In genomic region chrX:134749651-134750450, GRCh38 we compare ENCODE assay signal across 17 cellular contexts. TPM values are rescaled to one million over a fixed set of nuclear protein-coding genes. Genes with fewer than 3 reads are reported as not detected.
DNase-seq lines count a peak whose midpoint lies in the region; ATAC-seq, FAIRE-seq and TF ChIP-seq lines count a peak whose summit lies in the region.
"Had no signal": no experiment of that assay in that cellular context is flagged by ENCODE, and none has a peak within 500 bp of the region (broad histone marks: within the 10 kb centered on the region; RNA-seq: fewer than 3 reads in every experiment).

No MANE protein-coding gene starts in this region.

- H3K27ac Mint-ChIP-seq in astrocyte (ENCODE audit: unreplicated experiment) (no peak overlapping the region), endodermal cell (no peak overlapping the region)
- H3K27ac Mint-ChIP-seq: B cell; CD4-positive, alpha-beta T cell; GM23338 had no signal

- TF ChIP-seq EP300 in stomach (IDR thresholded peaks at IDR 0.05): no peak

- DNase-seq in Right ventricle myocardium inferior (ENCODE audit: missing footprints) (no peak), left cardiac atrium (no peak), astrocyte (ENCODE audit: low read depth) (no peak), fibroblast of villous mesenchyme (ENCODE audit: low read depth) (peak; percentile 38), DMS79 (lab: John Stamatoyannopoulos, UW) (no peak), endodermal cell (no peak), stomach (no peak)
- DNase-seq: C1 segment of cervical spinal cord; CD4-positive, alpha-beta T cell; DND-41; GDM1; H7; IMR-90; KBM-7 had no signal

- no peak overlapping the region for H3K4me3 Mint-ChIP-seq in astrocyte (ENCODE audit: unreplicated experiment)
- no peak overlapping the region for H3K4me3 Mint-ChIP-seq in endodermal cell
- H3K4me3 Mint-ChIP-seq: B cell; CD4-positive, alpha-beta T cell; GM23338 had no signal

- no peak overlapping the region for H2AFZ ChIP-seq in astrocyte (ENCODE audit: low read depth, low read length)
- H2AFZ ChIP-seq: GM23338 had no signal

- TF ChIP-seq POLR2A in stomach (IDR thresholded peaks at IDR 0.05): no peak

- H3K9me3 ChIP-seq in astrocyte (ENCODE audit: insufficient read depth, low read depth, low read length): no peaks in the 10 kb centered on the region
- H3K9me3 ChIP-seq in endodermal cell (ENCODE audit: control insufficient read depth, low read length): no peaks in the 10 kb centered on the region
- no peaks in the 10 kb centered on the region for H3K9me3 ChIP-seq in stomach

- no peaks in the 10 kb centered on the region for H3K27me3 Mint-ChIP-seq in astrocyte (ENCODE audit: low read depth, unreplicated experiment)
- no peaks in the 10 kb centered on the region for H3K27me3 Mint-ChIP-seq in endodermal cell (ENCODE audit: insufficient read depth)
- H3K27me3 Mint-ChIP-seq: CD4-positive, alpha-beta T cell had no signal

- no peaks in the 10 kb centered on the region for H4K20me1 ChIP-seq in astrocyte (ENCODE audit: insufficient read depth, low read length)

- H3K4me3 ChIP-seq in astrocyte (ENCODE audit: insufficient read depth, low read depth, low read length) (no peak overlapping the region), fibroblast of villous mesenchyme (ENCODE audit: low read depth, low read length) (no peak overlapping the region), endodermal cell (ENCODE audit: low read length) (no peak overlapping the region), stomach (no peak overlapping the region)
- H3K4me3 ChIP-seq: GM23338 had no signal

- no peaks in the 10 kb centered on the region for H3K79me2 ChIP-seq in astrocyte (ENCODE audit: insufficient read depth, low read length)

- H3K4me1 Mint-ChIP-seq in astrocyte (ENCODE audit: low read depth, unreplicated experiment): peaks cover 12% of the 10 kb centered on the region
- H3K4me1 Mint-ChIP-seq in endodermal cell: peaks cover 9% of the 10 kb centered on the region

- no peaks in the 10 kb centered on the region for H3K9me3 Mint-ChIP-seq in astrocyte (ENCODE audit: unreplicated experiment)
- H3K9me3 Mint-ChIP-seq in endodermal cell: peaks cover 50% of the 10 kb centered on the region
- H3K9me3 Mint-ChIP-seq: CD4-positive, alpha-beta T cell; GM23338 had no signal

- ATAC-seq in Right ventricle myocardium inferior (peak; percentile 52), left cardiac atrium (no peak)
- ATAC-seq: GM23338 had no signal

- no peak overlapping the region for H3K4me2 ChIP-seq in astrocyte (ENCODE audit: low read length)
- H3K4me2 ChIP-seq: GM23338 had no signal

- TF ChIP-seq CTCF in astrocyte (IDR thresholded peaks at IDR 0.05; ENCODE audit: insufficient read depth, low read depth, low read length) (no peak), fibroblast of villous mesenchyme (IDR thresholded peaks at IDR 0.05; ENCODE audit: insufficient read depth, low read depth, low read length) (no peak), endodermal cell (conservative IDR thresholded peaks at IDR 0.05) (no peak), stomach (IDR thresholded peaks at IDR 0.05) (no peak)

- H3K4me1 ChIP-seq in astrocyte (ENCODE audit: insufficient read depth, low read length) (no peaks in the 10 kb centered on the region), endodermal cell (ENCODE audit: control insufficient read depth, insufficient read depth, low read length) (no peaks in the 10 kb centered on the region), stomach (no peaks in the 10 kb centered on the region)

- no peak overlapping the region for H3K9ac ChIP-seq in astrocyte (ENCODE audit: low read length)
- H3K9ac ChIP-seq in endodermal cell (ENCODE audit: extremely low read depth, low read length, poor library complexity, severe bottlenecking): no peak overlapping the region

- H3K36me3 ChIP-seq in astrocyte (ENCODE audit: insufficient read depth, low read length) (no peaks in the 10 kb centered on the region), endodermal cell (ENCODE audit: control insufficient read depth, insufficient read depth, low read length) (no peaks in the 10 kb centered on the region), stomach (no peaks in the 10 kb centered on the region)

- H3K27me3 ChIP-seq in astrocyte (ENCODE audit: insufficient read depth, low read length) (no peaks in the 10 kb centered on the region), endodermal cell (ENCODE audit: control insufficient read depth, insufficient read depth, low read length, poor library complexity, severe bottlenecking) (no peaks in the 10 kb centered on the region), stomach (no peaks in the 10 kb centered on the region)

- H3K36me3 Mint-ChIP-seq in astrocyte (ENCODE audit: low read depth, unreplicated experiment): no peaks in the 10 kb centered on the region
- H3K36me3 Mint-ChIP-seq in endodermal cell (ENCODE audit: low read depth): no peaks in the 10 kb centered on the region

- 93 to 100% methylated on average over 2 to 7 of the region's 7 CpGs for WGBS in endodermal cell (ENCODE audit: insufficient coverage in 1 of 2, insufficient read length in 1 of 2), 2 experiments
- 56 to 74% (median 69%) methylated on average over 7 of the region's 7 CpGs for WGBS in stomach, 5 donors

- intact Hi-C loops in Right ventricle myocardium inferior (cut with DNase I): no loop called here
- intact Hi-C loops in left cardiac atrium (cut with DNase I): loop anchor here (5.0 to 10.0 kb wide), 3 partner anchors 225 to 265 kb away; no protein-coding TSS in a partner anchor
- intact Hi-C loops in stomach (cut with DNase I; ENCODE audit: low total_unique reads): no loop called here

- H3K27ac ChIP-seq in astrocyte (ENCODE audit: low read depth, low read length) (no peak overlapping the region), endodermal cell (ENCODE audit: low read depth, low read length) (no peak overlapping the region), stomach (no peak overlapping the region)
- H3K27ac ChIP-seq: 22Rv1 had no signal

- peak; percentile 32 for FAIRE-seq in astrocyte (lab: Jason Lieb, UNC)

RNA-seq across cellular contexts. Expression of gene PABIR2, which starts 47.2 kb away (rescaled TPM):
- total RNA-seq in Right ventricle myocardium inferior: 9.5 TPM
- total RNA-seq in left cardiac atrium: 10 to 100 TPM; 12.7 to 13.8 TPM
- total RNA-seq in astrocyte: 11.5 and 12.4 TPM in 2 replicates
- total RNA-seq in fibroblast of villous mesenchyme: 5.5 and 9.5 TPM in 2 replicates
- total RNA-seq in endodermal cell: 10 to 100 TPM; 40.0 to 60.6 TPM
- 37.3 TPM for polyA plus RNA-seq in endodermal cell (2013, experiment 1 of 2)
- 33.2 TPM for polyA plus RNA-seq in endodermal cell (2013, experiment 2 of 2)
- 10 to 100 TPM in 4 of 5 donors, 1 to 10 TPM in 1; 2.0 to 62.5 (median 35.0) TPM for total RNA-seq in stomach
- 10 to 100 TPM; 14.8 to 25.8 (median 19.1) TPM for polyA plus RNA-seq in stomach

Comparison
In these comparisons a context has a peak if more than half of its experiments do, and no peak if none do; other contexts are left out.
1. intact Hi-C loops: an anchor here in left cardiac atrium (5.0 to 10.0 kb wide); none called in Right ventricle myocardium inferior and stomach.